Comparison of ENCODE assay signal across 1 cellular context in the genomic region with DNA sequence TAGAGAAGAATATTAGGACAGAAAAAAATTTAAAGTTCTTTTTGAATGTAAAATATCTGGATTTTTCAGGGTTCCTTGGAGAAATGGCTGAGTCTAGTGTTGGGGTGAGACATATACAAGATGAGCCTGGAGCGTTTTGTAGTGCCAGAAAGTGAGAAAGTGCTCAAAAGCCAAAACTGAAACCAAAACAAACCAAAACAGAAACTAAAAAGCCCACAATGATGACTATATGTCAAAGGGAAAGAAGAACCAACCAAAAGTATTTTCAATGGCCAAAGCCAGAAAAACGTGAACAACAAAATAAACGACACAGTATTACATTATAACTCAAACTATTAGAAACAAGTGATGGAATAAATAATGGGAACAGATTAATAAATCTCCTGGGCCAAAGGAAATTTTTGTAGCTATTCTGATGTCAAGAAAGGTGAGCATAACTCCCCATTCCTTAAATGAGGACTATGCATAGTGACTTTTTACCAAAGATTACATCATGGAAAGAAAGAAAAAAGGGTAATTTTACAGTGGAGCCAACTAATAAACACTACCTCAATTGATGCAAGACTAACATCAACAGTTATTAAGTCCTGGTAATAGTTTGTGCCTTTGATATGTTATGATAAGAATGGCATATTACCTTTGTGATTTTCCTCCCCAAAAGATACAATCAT.
TF ChIP-seq lines count a peak whose summit lies in the region.

No MANE protein-coding gene starts in this region.

TF ChIP-seq in SK-N-SH treated with all-trans-retinoic acid at 6 μM for 48 hours, 23 proteins besides CTCF, POLR2A, EP300 and RAD21 (continued from another document):
- TF ChIP-seq TCF4 (CRISPR knock-in tag; IDR thresholded peaks at IDR 0.05; ENCODE audit: borderline replicate concordance) (no peak), RARB (CRISPR knock-in tag; IDR thresholded peaks at IDR 0.05) (no peak), SNAI2 (CRISPR knock-in tag; IDR thresholded peaks at IDR 0.05) (no peak), BACH2 (CRISPR knock-in tag; IDR thresholded peaks at IDR 0.05; ENCODE audit: borderline replicate concordance) (no peak), ZFP3 (CRISPR knock-in tag; IDR thresholded peaks at IDR 0.05) (no peak), OSR1 (CRISPR knock-in tag; IDR thresholded peaks at IDR 0.05) (no peak)
- TF ChIP-seq, protein P1, sequence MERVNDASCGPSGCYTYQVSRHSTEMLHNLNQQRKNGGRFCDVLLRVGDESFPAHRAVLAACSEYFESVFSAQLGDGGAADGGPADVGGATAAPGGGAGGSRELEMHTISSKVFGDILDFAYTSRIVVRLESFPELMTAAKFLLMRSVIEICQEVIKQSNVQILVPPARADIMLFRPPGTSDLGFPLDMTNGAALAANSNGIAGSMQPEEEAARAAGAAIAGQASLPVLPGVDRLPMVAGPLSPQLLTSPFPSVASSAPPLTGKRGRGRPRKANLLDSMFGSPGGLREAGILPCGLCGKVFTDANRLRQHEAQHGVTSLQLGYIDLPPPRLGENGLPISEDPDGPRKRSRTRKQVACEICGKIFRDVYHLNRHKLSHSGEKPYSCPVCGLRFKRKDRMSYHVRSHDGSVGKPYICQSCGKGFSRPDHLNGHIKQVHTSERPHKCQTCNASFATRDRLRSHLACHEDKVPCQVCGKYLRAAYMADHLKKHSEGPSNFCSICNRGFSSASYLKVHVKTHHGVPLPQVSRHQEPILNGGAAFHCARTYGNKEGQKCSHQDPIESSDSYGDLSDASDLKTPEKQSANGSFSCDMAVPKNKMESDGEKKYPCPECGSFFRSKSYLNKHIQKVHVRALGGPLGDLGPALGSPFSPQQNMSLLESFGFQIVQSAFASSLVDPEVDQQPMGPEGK (CRISPR knock-in tag; IDR thresholded peaks at IDR 0.05; ENCODE audit: borderline replicate concordance) = no peak
